ENCODE assay signal across 1 cellular context in genomic region chr10:103578782-103579382, GRCh38.
TF ChIP-seq lines count a peak whose summit lies in the region.

No MANE protein-coding gene starts in this region.

TF ChIP-seq in HepG2, 621 proteins besides CTCF, POLR2A, EP300 and RAD21 (continued from another document and continues in another):
- TF ChIP-seq ZNF180 (CRISPR knock-in tag; IDR thresholded peaks at IDR 0.05; ENCODE audit: borderline replicate concordance, low read depth): no peak
- TF ChIP-seq ZNF33A (CRISPR knock-in tag; IDR thresholded peaks at IDR 0.05; ENCODE audit: borderline replicate concordance): no peak
- peak; percentile 74 for TF ChIP-seq KDM2A (CRISPR knock-in tag; IDR thresholded peaks at IDR 0.05; ENCODE audit: borderline replicate concordance, low read depth)
- 0 out of 2 replicates have a peak, but pooled peaks have one; percentile 23 for TF ChIP-seq RCOR2 (CRISPR knock-in tag; IDR thresholded peaks at IDR 0.05)
- TF ChIP-seq ZNF747 (CRISPR knock-in tag; IDR thresholded peaks at IDR 0.05; ENCODE audit: borderline replicate concordance): peak; percentile 65; the same call in 1 of the 2 replicates
- TF ChIP-seq ZZZ3 (CRISPR knock-in tag; IDR thresholded peaks at IDR 0.05; ENCODE audit: borderline replicate concordance): 0 out of 2 replicates have a peak, but pooled peaks have one; percentile 52
- TF ChIP-seq ZNF574 (CRISPR knock-in tag; IDR thresholded peaks at IDR 0.05): 0 out of 2 replicates have a peak, but pooled peaks have one; percentile 12
- TF ChIP-seq FOXO4 (CRISPR knock-in tag; conservative IDR thresholded peaks at IDR 0.05): no peak
- no peak for TF ChIP-seq ELF4 (CRISPR knock-in tag; IDR thresholded peaks at IDR 0.05; ENCODE audit: borderline replicate concordance)
- TF ChIP-seq TAF15 (IDR thresholded peaks at IDR 0.05; ENCODE audit: low read depth, low read length, poor library complexity, severe bottlenecking): no peak
- TF ChIP-seq ZNF317 (CRISPR knock-in tag; IDR thresholded peaks at IDR 0.05): no peak
- no peak for TF ChIP-seq RBAK (CRISPR knock-in tag; IDR thresholded peaks at IDR 0.05)
- no peak for TF ChIP-seq PRDM4 (CRISPR knock-in tag; IDR thresholded peaks at IDR 0.05; ENCODE audit: borderline replicate concordance)
- TF ChIP-seq YEATS4 (CRISPR knock-in tag; IDR thresholded peaks at IDR 0.05; ENCODE audit: borderline replicate concordance): no peak
- TF ChIP-seq ZNF280D (CRISPR knock-in tag; IDR thresholded peaks at IDR 0.05): peak; percentile 33; the same call in 1 of the 2 replicates
- peak; percentile 56; the same call in 1 of the 2 replicates for TF ChIP-seq KDM3A (CRISPR knock-in tag; IDR thresholded peaks at IDR 0.05; ENCODE audit: low read depth)
- 0 out of 2 replicates have a peak, but pooled peaks have one; percentile 65 for TF ChIP-seq ZNF616 (CRISPR knock-in tag; IDR thresholded peaks at IDR 0.05; ENCODE audit: low read depth)
- no peak for TF ChIP-seq CREB3 (CRISPR knock-in tag; IDR thresholded peaks at IDR 0.05)
- TF ChIP-seq ZSCAN9 (CRISPR knock-in tag; IDR thresholded peaks at IDR 0.05; ENCODE audit: borderline replicate concordance): peak; percentile 71
- no peak for TF ChIP-seq ASH2L (IDR thresholded peaks at IDR 0.05; ENCODE audit: insufficient read length, low read depth, low read length)
- no peak for TF ChIP-seq ELF1 (CRISPR knock-in tag; IDR thresholded peaks at IDR 0.05)
- no peak for TF ChIP-seq HNRNPK (IDR thresholded peaks at IDR 0.05; ENCODE audit: low read depth, low read length, poor library complexity, severe bottlenecking)
- TF ChIP-seq E2F2 (CRISPR knock-in tag; IDR thresholded peaks at IDR 0.05; ENCODE audit: borderline replicate concordance): no peak
- no peak for TF ChIP-seq ZNF891 (CRISPR knock-in tag; IDR thresholded peaks at IDR 0.05)
- no peak for TF ChIP-seq TERF1 (CRISPR knock-in tag; IDR thresholded peaks at IDR 0.05)
- TF ChIP-seq HNRNPUL1 (IDR thresholded peaks at IDR 0.05; ENCODE audit: low read depth, low read length): no peak
- TF ChIP-seq ZNF7 (CRISPR knock-in tag; IDR thresholded peaks at IDR 0.05): no peak
- no peak for TF ChIP-seq YY1 (IDR thresholded peaks at IDR 0.05; ENCODE audit: insufficient read depth, insufficient replicate concordance, low read depth, low read length)
- no peak for TF ChIP-seq HOXA7 (CRISPR knock-in tag; IDR thresholded peaks at IDR 0.05)
- no peak for TF ChIP-seq MAZ (IDR thresholded peaks at IDR 0.05; ENCODE audit: borderline replicate concordance, low read depth, low read length)
- 0 out of 2 replicates have a peak, but pooled peaks have one; percentile 41 for TF ChIP-seq MAZ (CRISPR knock-in tag; IDR thresholded peaks at IDR 0.05; ENCODE audit: low read depth)
- TF ChIP-seq PITX1 (CRISPR knock-in tag; IDR thresholded peaks at IDR 0.05): peak; percentile 79; the same call in 1 of the 2 replicates
- TF ChIP-seq SP1 (IDR thresholded peaks at IDR 0.05): no peak
- no peak for TF ChIP-seq SP1 (CRISPR knock-in tag; IDR thresholded peaks at IDR 0.05)
- TF ChIP-seq NFE2L2 (IDR thresholded peaks at IDR 0.05; ENCODE audit: low read length): no peak
- TF ChIP-seq FOXK1 (CRISPR knock-in tag; IDR thresholded peaks at IDR 0.05; ENCODE audit: borderline replicate concordance, low read depth): peak; percentile 64; the same call in 1 of the 2 replicates
- no peak for TF ChIP-seq RAD51 (IDR thresholded peaks at IDR 0.05; ENCODE audit: borderline replicate concordance)
- no peak for TF ChIP-seq XBP1 (CRISPR knock-in tag; IDR thresholded peaks at IDR 0.05)
- TF ChIP-seq AHR (CRISPR knock-in tag; IDR thresholded peaks at IDR 0.05): no peak
- no peak for TF ChIP-seq TBL1XR1 (IDR thresholded peaks at IDR 0.05; ENCODE audit: borderline replicate concordance, low read length, partially characterized antibody)
- no peak for TF ChIP-seq ZNF512 (CRISPR knock-in tag; IDR thresholded peaks at IDR 0.05)
- no peak for TF ChIP-seq ZNF749 (CRISPR knock-in tag; IDR thresholded peaks at IDR 0.05; ENCODE audit: borderline replicate concordance)
- TF ChIP-seq ZBED4 (CRISPR knock-in tag; IDR thresholded peaks at IDR 0.05; ENCODE audit: borderline replicate concordance): no peak
- no peak for TF ChIP-seq RBM22 (optimal IDR thresholded peaks at IDR 0.05; ENCODE audit: low read length)
- peak; percentile 43; the same call in 1 of the 2 replicates for TF ChIP-seq FOSL2 (CRISPR knock-in tag; IDR thresholded peaks at IDR 0.05)
- peak; percentile 88 for TF ChIP-seq TBX2 (CRISPR knock-in tag; IDR thresholded peaks at IDR 0.05; ENCODE audit: borderline replicate concordance)
